8 cellular contexts compared by ENCODE assay signal in the genomic region with DNA sequence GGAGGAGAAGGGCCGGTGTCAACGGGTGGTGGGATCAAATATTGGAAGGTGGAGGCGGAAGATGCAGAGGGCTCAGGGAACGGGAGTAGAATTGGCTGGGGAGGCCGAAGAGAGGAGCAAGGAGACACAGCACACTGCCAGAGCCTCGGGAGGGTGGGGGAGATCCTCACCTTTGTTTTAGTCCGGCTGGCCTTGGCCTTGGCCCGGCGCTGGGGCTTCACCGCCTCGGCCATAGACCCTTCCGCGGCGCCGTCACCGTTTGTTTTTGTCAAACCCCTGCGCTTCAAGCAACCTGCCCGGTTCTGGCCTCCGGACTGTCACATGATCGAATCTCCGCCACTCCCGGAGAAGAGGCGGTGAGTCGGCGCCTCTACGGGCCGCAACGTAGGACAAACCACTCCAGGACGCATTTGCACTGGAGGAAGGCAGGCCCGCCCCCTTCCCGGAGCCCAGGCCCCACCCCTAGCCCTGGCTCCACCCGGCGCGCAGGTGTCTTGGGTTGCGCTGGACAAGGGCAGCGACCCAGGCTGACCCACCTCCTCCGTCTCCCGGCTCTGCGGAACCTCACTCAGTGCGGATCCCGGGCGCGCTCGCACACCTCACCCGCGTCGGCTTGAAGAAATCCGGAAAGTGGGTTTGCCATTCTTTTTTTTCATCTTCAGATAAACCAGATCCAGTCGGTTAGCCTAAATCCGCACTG. TPM values are rescaled to one million over a fixed set of nuclear protein-coding genes. Genes with fewer than 3 reads are reported as not detected.
DNase-seq lines count a peak whose midpoint lies in the region; ATAC-seq lines count a peak whose summit lies in the region.

TSS of gene EPG5 (minus strand) at position 323 of the 700 bp plus-strand sequence. CDS start at position 233, 90 bp downstream.

- ATAC-seq in GM19351 (IDR thresholded peaks at IDR 0.05; ENCODE audit: unreplicated experiment) (peak; percentile 95), HG03520 (IDR thresholded peaks at IDR 0.05; ENCODE audit: unreplicated experiment) (peak; percentile 96), left colon (peak; percentile 99)

- peak within 1 kb of the TSS; percentile 99 for H3K4me3 Mint-ChIP-seq in activated CD4-positive, alpha-beta T cell treated with anti-CD3 and anti-CD28 coated beads, Interleukin-2, amount 10 ng/mL, durations not matched to agents 24 days and 14 days

- H3K27ac Mint-ChIP-seq in activated CD4-positive, alpha-beta T cell treated with anti-CD3 and anti-CD28 coated beads, Interleukin-2, amount 10 ng/mL, durations not matched to agents 24 days and 14 days: peak within 1 kb of the TSS; percentile 94

- H3K4me1 Mint-ChIP-seq in activated CD4-positive, alpha-beta T cell treated with anti-CD3 and anti-CD28 coated beads, Interleukin-2, amount 10 ng/mL, durations not matched to agents 24 days and 14 days: peaks cover 26% of the 10 kb centered on the region

- H3K27me3 Mint-ChIP-seq in activated CD4-positive, alpha-beta T cell treated with anti-CD3 and anti-CD28 coated beads, Interleukin-2, amount 10 ng/mL, durations not matched to agents 24 days and 14 days: peaks cover 3% of the 10 kb centered on the region

- H3K9me3 Mint-ChIP-seq in activated CD4-positive, alpha-beta T cell treated with anti-CD3 and anti-CD28 coated beads, Interleukin-2, amount 10 ng/mL, durations not matched to agents 24 days and 14 days: no peaks in the 10 kb centered on the region

- intact Hi-C loops in activated CD4-positive, alpha-beta T cell treated with anti-CD3 and anti-CD28 coated beads, Interleukin-2, amount 10 ng/mL, durations not matched to agents 24 days and 14 days (cut with micrococcal nuclease): loop anchor here (2.0 kb wide), 4 partner anchors 92 to 296 kb away; partner anchors contain the start of gene PSTPIP2
- intact Hi-C loops in left colon (cut with DNase I, micrococcal nuclease): loop anchor here in 1 of 2 donors (10.0 kb wide), 2 partner anchors 108 to 1252 kb away; partner anchors contain the start of gene PSTPIP2

- H3K36me3 Mint-ChIP-seq in activated CD4-positive, alpha-beta T cell treated with anti-CD3 and anti-CD28 coated beads, Interleukin-2, amount 10 ng/mL, durations not matched to agents 24 days and 14 days (ENCODE audit: low read depth): no peaks in the 10 kb centered on the region

- DNase-seq in C1 segment of cervical spinal cord (lab: John Stamatoyannopoulos, UW) (peak; percentile 59 to 95 (median 91)), NCI-H526 treated with DMSO at 0.1 percent for 48 hours (lab: John Stamatoyannopoulos, UW) (peak; percentile 83), cortex of kidney (lab: John Stamatoyannopoulos, UW) (peak; percentile 89), left colon (peak; percentile 97 to 98)
- DNase-seq in activated CD4-positive, alpha-beta T cell treated with anti-CD3 and anti-CD28 coated beads, Interleukin-2, amount 10 ng/mL, durations not matched to agents 24 days and 14 days: peak; percentile 98
- DNase-seq in stimulated activated CD4-positive, alpha-beta T cell treated with anti-CD3 and anti-CD28 coated beads, Interleukin-1b, Interleukin-23, amount 100 ng/mL, for 4 hours (ENCODE audit: low read depth in 2 of 2): peak; percentile 84 to 86

RNA-seq across cellular contexts. Expression of gene EPG5, which starts in this region (rescaled TPM):
- total RNA-seq in activated CD4-positive, alpha-beta T cell treated with anti-CD3 and anti-CD28 coated beads, Interleukin-2, amount 10 ng/mL, durations not matched to agents 24 days and 14 days: 14.9 and 15.5 TPM in 2 replicates
- total RNA-seq in left colon: 10 to 100 TPM; 18.0 to 21.5 TPM

Comparison
In these comparisons a context has a peak if more than half of its experiments do, and no peak if none do; other contexts are left out.
1. Peak in every context shown above with its lines: DNase-seq and ATAC-seq.